1 cellular context compared by ENCODE assay signal in the genomic region with DNA sequence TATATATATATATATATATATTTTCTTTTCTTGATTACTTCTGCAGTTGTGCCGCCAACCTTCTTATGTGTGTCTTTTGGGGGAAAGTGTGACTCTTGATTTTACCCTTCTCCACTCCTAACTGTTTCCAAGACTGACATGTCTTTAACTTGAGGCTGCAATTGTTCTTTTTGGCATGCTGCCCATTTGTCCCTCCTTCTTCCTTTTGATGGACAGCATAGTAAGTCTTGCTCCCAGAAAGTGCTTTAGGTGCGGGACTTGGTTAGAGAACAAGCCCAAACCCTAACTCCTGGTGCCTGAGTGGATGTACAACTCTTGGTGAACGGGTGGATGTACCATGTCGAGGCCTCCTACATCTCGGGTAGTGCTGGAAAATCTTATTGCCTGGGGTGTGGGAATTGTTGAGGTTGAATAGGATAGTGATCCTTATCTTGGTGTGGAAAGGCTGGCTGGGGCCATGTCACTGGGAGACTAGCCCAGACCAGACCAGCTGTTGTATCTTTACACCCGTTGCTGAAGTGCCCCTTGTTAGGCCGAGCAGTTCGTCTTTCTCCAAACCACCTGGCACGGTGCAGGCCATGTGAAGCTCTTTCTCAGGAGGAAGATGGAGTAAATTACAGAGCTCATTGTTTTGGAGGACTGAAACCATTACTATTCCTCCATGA.
TF ChIP-seq lines count a peak whose summit lies in the region.

No MANE protein-coding gene starts in this region.

TF ChIP-seq in GM23338, 12 proteins besides CTCF, POLR2A, EP300 and RAD21 (continued from another document):
- TF ChIP-seq ETS1 (IDR thresholded peaks at IDR 0.05), result no peak
- no peak for TF ChIP-seq EZH2phosphoT487 (IDR thresholded peaks at IDR 0.05; ENCODE audit: unreplicated experiment)
- TF ChIP-seq ZNF114 (CRISPR knock-in tag; IDR thresholded peaks at IDR 0.05), result no peak
